25 cellular contexts compared by ENCODE assay signal in genomic region chr3:10726787-10727186, GRCh38.
"Had no signal": no experiment of that assay in that cellular context is flagged by ENCODE, and none has a peak within 500 bp of the region (broad histone marks: within the 10 kb centered on the region; RNA-seq: fewer than 3 reads in every experiment).

No MANE protein-coding gene starts in this region.

- DNase-seq: cerebellar nuclear complex; cortex of kidney; effector CD4-positive, alpha-beta T cell; effector memory CD4-positive, alpha-beta T cell; erythroblast; esophagus squamous epithelium; foreskin fibroblast; foreskin melanocyte; gastrocnemius medialis; glutamatergic neuron; heart right ventricle; hippocampal formation; kidney; kidney glomerular epithelial cell; left colon; left lung; left ventricle myocardium superior; lower lobe of right lung; mesenchymal stem cell; mucosa of descending colon; naive B cell had no signal

- H3K27ac Mint-ChIP-seq: dendritic cell treated with granulocyte-macrophage colony-stimulating factor and Interleukin-4, amounts not matched to agents 40 ng/mL and 50 ng/mL, for 4 days; naive B cell had no signal

- H3K4me1 ChIP-seq: esophagus squamous epithelium, gastrocnemius medialis, heart right ventricle, left lung, lower lobe of right lung had no signal

- H3K4me3 Mint-ChIP-seq: central memory CD8-positive, alpha-beta T cell; dendritic cell treated with granulocyte-macrophage colony-stimulating factor and Interleukin-4, amounts not matched to agents 40 ng/mL and 50 ng/mL, for 4 days; naive B cell had no signal

- ATAC-seq: esophagus mucosa, gastrocnemius medialis, heart right ventricle, left colon, left lung, left ventricle myocardium superior, lower lobe of right lung, mucosa of descending colon had no signal

- H3K4me1 Mint-ChIP-seq: central memory CD8-positive, alpha-beta T cell; naive B cell had no signal

- H3K4me3 ChIP-seq: esophagus squamous epithelium, gastrocnemius medialis, heart right ventricle, left lung, lower lobe of right lung, mucosa of descending colon had no signal

- H3K9me3 ChIP-seq: gastrocnemius medialis, lower lobe of right lung, mucosa of descending colon had no signal

- H3K36me3 ChIP-seq: esophagus squamous epithelium, gastrocnemius medialis, heart right ventricle, left lung, lower lobe of right lung had no signal

- H3K27ac ChIP-seq: epithelial cell of prostate, esophagus squamous epithelium, gastrocnemius medialis, heart right ventricle, left lung, lower lobe of right lung had no signal
